8 cellular contexts compared by ENCODE assay signal in the genomic region with DNA sequence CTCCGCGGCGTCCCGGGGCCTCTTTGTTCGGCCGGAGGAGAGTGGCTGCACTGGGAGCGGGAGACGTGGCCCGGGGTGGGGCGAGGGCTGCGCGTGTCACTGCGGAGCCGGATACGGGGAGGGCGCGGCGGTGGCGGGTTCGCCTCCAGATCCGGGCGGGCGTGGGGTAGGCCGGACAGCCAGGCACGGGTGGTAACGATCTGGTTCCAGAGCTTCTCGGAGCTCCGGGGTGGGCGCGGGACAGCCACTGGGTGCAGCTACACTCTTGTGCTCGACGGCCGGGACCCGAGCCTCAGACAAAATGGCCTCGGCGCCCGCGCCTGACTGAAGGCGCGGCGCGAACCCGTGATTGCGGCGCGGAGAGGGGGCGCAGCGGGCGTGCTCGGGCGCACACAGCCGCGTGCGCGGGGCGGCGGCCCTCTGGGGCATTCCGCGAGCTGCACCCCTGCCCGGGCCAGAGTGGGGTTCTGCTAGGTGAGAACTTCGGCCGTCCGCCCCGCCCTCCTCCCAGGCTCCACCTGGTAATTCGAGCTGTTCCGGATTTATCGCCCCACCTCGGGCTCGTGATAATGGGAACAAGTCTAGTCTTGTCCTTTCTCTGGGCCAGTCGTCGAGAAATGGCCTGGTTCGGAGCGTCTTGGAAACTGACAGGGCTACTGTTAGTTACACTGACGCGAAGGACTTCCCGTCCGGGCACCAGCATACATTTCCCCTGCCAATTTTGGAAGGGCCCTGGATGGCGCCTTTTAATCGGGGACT. TPM values are rescaled to one million over a fixed set of nuclear protein-coding genes. Genes with fewer than 3 reads are reported as not detected.
A peak's percentile ranks its signal among the peaks of the same experiment; 100 is the strongest.
DNase-seq lines count a peak whose midpoint lies in the region; ATAC-seq and TF ChIP-seq lines count a peak whose summit lies in the region.

No MANE protein-coding gene starts in this region.

- H3K9me3 ChIP-seq in right cardiac atrium (ENCODE audit: control insufficient read depth, low read length) = no peaks in the 10 kb centered on the region
- no peaks in the 10 kb centered on the region for H3K9me3 ChIP-seq in aorta (ENCODE audit: control insufficient read depth, low read length)

- H3K36me3 ChIP-seq in rectal smooth muscle tissue (ENCODE audit: control insufficient read depth, insufficient read depth, low read length) = peaks cover 3% of the 10 kb centered on the region
- H3K36me3 ChIP-seq in aorta (ENCODE audit: control insufficient read depth in 1 of 2, insufficient read depth in 2 of 2, low read length in 1 of 2) = no peaks in the 10 kb centered on the region

- H3K27ac ChIP-seq in right cardiac atrium (ENCODE audit: low read length) (peak overlapping the region; percentile 99), rectal smooth muscle tissue (ENCODE audit: low read depth, low read length) (peak overlapping the region; percentile 100), aorta (ENCODE audit: low read depth in 1 of 2, low read length in 2 of 2) (peak overlapping the region; percentile 77 to 93)

- under 1% methylated on average over 79 of the region's 79 CpGs for WGBS in right cardiac atrium
- 0 to 1% methylated on average over 62 to 79 of the region's 79 CpGs for WGBS in aorta, 2 donors

- H3K4me1 ChIP-seq in right cardiac atrium (ENCODE audit: control insufficient read depth, insufficient read depth, low read length) (no peaks in the 10 kb centered on the region), rectal smooth muscle tissue (ENCODE audit: control insufficient read depth, insufficient read depth, low read length) (peaks cover 3% of the 10 kb centered on the region), aorta (ENCODE audit: control insufficient read depth in 1 of 2, insufficient read depth in 2 of 2, low read length in 2 of 2) (no peaks in the 10 kb centered on the region)

- TF ChIP-seq POLR2A in GM10847 (IDR thresholded peaks at IDR 0.05; ENCODE audit: extremely low read depth, insufficient read length) = peak; percentile 86

- peak overlapping the region; percentile 91 for H3K9ac ChIP-seq in rectal smooth muscle tissue (ENCODE audit: low read length)

- no peak for TF ChIP-seq CTCF in HFF-Myc (IDR thresholded peaks at IDR 0.05; ENCODE audit: low read depth, low read length, missing control alignments)

- peak; percentile 69 to 81 for ATAC-seq in right cardiac atrium
- ATAC-seq in aorta (ENCODE audit: low FRiP score) = peak; percentile 71

- DNase-seq in HFF-Myc (ENCODE audit: extremely low read depth, low read depth) = peak; percentile 39
- peak; percentile 76 for DNase-seq in NAMALWA (ENCODE audit: low spot score)
- peak; percentile 48 to 69 (median 63) for DNase-seq in T-helper 1 cell
- DNase-seq in amniotic stem cell (lab: John Stamatoyannopoulos, UW) = peak; percentile 75
- DNase-seq in right cardiac atrium = peak; percentile 79 to 89 (median 89)
- DNase-seq in aorta = peak; percentile 82 to 90

- H3K4me3 ChIP-seq in HFF-Myc (replicated peaks; ENCODE audit: low read depth, low read length) = peak overlapping the region; percentile 86
- H3K4me3 ChIP-seq in right cardiac atrium (ENCODE audit: low read length) = peak overlapping the region; percentile 89
- peak overlapping the region; percentile 97 for H3K4me3 ChIP-seq in rectal smooth muscle tissue (ENCODE audit: low read length)
- peak overlapping the region; percentile 76 to 90 for H3K4me3 ChIP-seq in aorta (ENCODE audit: low read length in 2 of 2)

- H3K27me3 ChIP-seq in right cardiac atrium (ENCODE audit: control insufficient read depth, insufficient read depth) (no peaks in the 10 kb centered on the region), rectal smooth muscle tissue (ENCODE audit: control insufficient read depth, insufficient read depth, low read length) (no peaks in the 10 kb centered on the region), aorta (ENCODE audit: control insufficient read depth in 1 of 2, insufficient read depth in 2 of 2, low read length in 1 of 2) (no peaks in the 10 kb centered on the region)

- intact Hi-C loops in right cardiac atrium (cut with DNase I) (loop anchor here in 1 of 4 donors (10.0 kb wide), 1 partner anchor 61 kb away; a partner anchor contains a TSS), aorta (cut with DNase I) (loop anchor here (2.0 to 10.0 kb wide), 3 partner anchors 61 to 129 kb away; a partner anchor contains a TSS)

RNA-seq across cellular contexts. Expression of a gene that starts 1.0 kb away (rescaled TPM):
- 10 to 100 TPM; 20.0 to 34.6 (median 26.7) TPM for total RNA-seq in right cardiac atrium
- 12.1 TPM for polyA plus RNA-seq in right cardiac atrium
- 10 to 100 TPM; 27.0 to 34.3 TPM for total RNA-seq in aorta
- 10 to 100 TPM in 1 of 2 donors, 1 to 10 TPM in 1; 9.5 to 22.0 TPM for polyA plus RNA-seq in aorta

Comparison
In these comparisons a context has a peak if more than half of its experiments do, and no peak if none do; other contexts are left out.
1. Peak in every context shown above with its lines: DNase-seq, ATAC-seq, H3K4me3 ChIP-seq and H3K27ac ChIP-seq.
2. DNase-seq: peak in every context shown above with its lines; median percentile 89 in right cardiac atrium; 86 in aorta; 76 in NAMALWA; 75 in amniotic stem cell; 63 in T-helper 1 cell; 39 in HFF-Myc.